In genomic region chr10:126021833-126022500, GRCh38 we compare ENCODE assay signal across 14 cellular contexts.
"Had no signal": no experiment of that assay in that cellular context is flagged by ENCODE, and none has a peak within 500 bp of the region (broad histone marks: within the 10 kb centered on the region; RNA-seq: fewer than 3 reads in every experiment).

No MANE protein-coding gene starts in this region.

- H3K4me3 ChIP-seq: heart right ventricle, left lung, sigmoid colon, upper lobe of right lung had no signal

- H3K27ac ChIP-seq: heart right ventricle, left lung, sigmoid colon, upper lobe of right lung had no signal

- FAIRE-seq: colon, endothelial cell of umbilical vein, frontal cortex, islet of Langerhans had no signal

- H3K36me3 ChIP-seq: left lung, sigmoid colon, upper lobe of right lung had no signal

- H3K4me1 ChIP-seq: left lung, sigmoid colon, upper lobe of right lung had no signal

- DNase-seq: activated CD4-positive, alpha-beta T cell treated with anti-CD3 and anti-CD28 coated beads for 1 hour; activated CD4-positive, alpha-beta T cell treated with anti-CD3 and anti-CD28 coated beads, Interleukin-2, amount 50 U/mL, for 48 hours; activated naive CD8-positive, alpha-beta T cell treated with anti-CD3 and anti-CD28 coated beads, Interleukin-2, amount 10 ng/mL, durations not matched to agents 7 days and 5 days; aorta; heart right ventricle; left lung; sigmoid colon; stimulated activated CD4-positive, alpha-beta T cell treated with anti-CD3 and anti-CD28 coated beads, Interleukin-2, amount 100 ng/mL, for 48 hours; stimulated activated naive CD4-positive, alpha-beta T cell treated with Interleukin-2 at 50 U/mL for 16 hours; upper lobe of right lung had no signal

- ATAC-seq: heart right ventricle, left lung, upper lobe of right lung had no signal

- H3K27me3 ChIP-seq: heart right ventricle, left lung, sigmoid colon, upper lobe of right lung had no signal

- H3K9me3 ChIP-seq: left lung, upper lobe of right lung had no signal
